ENCODE assay signal across 20 cellular contexts in genomic region chr1:235712812-235713211, GRCh38.
A peak's percentile ranks its signal among the peaks of the same experiment; 100 is the strongest.
DNase-seq lines count a peak whose midpoint lies in the region; ATAC-seq, FAIRE-seq and TF ChIP-seq lines count a peak whose summit lies in the region.
"Had no signal": no experiment of that assay in that cellular context is flagged by ENCODE, and none has a peak within 500 bp of the region (broad histone marks: within the 10 kb centered on the region; RNA-seq: fewer than 3 reads in every experiment).

No MANE protein-coding gene starts in this region.

- H3K4me3 ChIP-seq in IMR-90 (ENCODE audit: insufficient read depth, low read depth, low read length) (no peak overlapping the region), K562 (no peak overlapping the region)
- H3K4me3 ChIP-seq: GM23248 had no signal

- no peak overlapping the region for H3K4me2 ChIP-seq in IMR-90 (ENCODE audit: low read depth, low read length)
- no peak overlapping the region for H3K4me2 ChIP-seq in K562 (ENCODE audit: insufficient read depth, low read length)
- H3K4me2 ChIP-seq: SK-N-SH had no signal

- H2BK120ac ChIP-seq in IMR-90 (ENCODE audit: low read depth, low read length) = no peak overlapping the region

- CTCF ChIA-PET in IMR-90 (lab: Yijun Ruan, JAX) = no interaction called here
- CTCF ChIA-PET in K562 (lab: Yijun Ruan, JAX; ENCODE audit: low intra/inter-chr PET ratio) = no interaction called here

- in situ Hi-C loops in IMR-90 (cut with MboI; ENCODE audit: low sequenced_read_pairs) (no loop called here), K562 (cut with MboI) (no loop called here)

- H3K56ac ChIP-seq in IMR-90 (ENCODE audit: extremely low read depth, insufficient read depth, low read length) = no peak overlapping the region

- H3K4me3 Mint-ChIP-seq in activated T-cell treated with anti-CD3 and anti-CD28 coated beads, Interleukin-2, amount 50 U/mL, for 72 hours = no peak overlapping the region
- H3K4me3 Mint-ChIP-seq: CD4-positive, CD25-positive, alpha-beta regulatory T cell had no signal

- H4K8ac ChIP-seq in IMR-90 (ENCODE audit: low read depth in 2 of 2, low read length in 2 of 2) = no peak overlapping the region

- no peak overlapping the region for H2BK5ac ChIP-seq in IMR-90 (ENCODE audit: low read depth, low read length, poor library complexity, severe bottlenecking)

- H3K36me3 ChIP-seq in IMR-90 (ENCODE audit: control insufficient read depth, insufficient read depth, low read length) = no peaks in the 10 kb centered on the region
- no peaks in the 10 kb centered on the region for H3K36me3 ChIP-seq in K562 (ENCODE audit: control insufficient read depth, insufficient read depth, low read length)
- H3K36me3 ChIP-seq: BE2C had no signal

- no peak for TF ChIP-seq RAD21 in IMR-90 (IDR thresholded peaks at IDR 0.05; ENCODE audit: low read length)
- no peak for TF ChIP-seq RAD21 in K562 (CRISPR knock-in tag; conservative IDR thresholded peaks at IDR 0.05 in 1 of 2, IDR thresholded peaks at IDR 0.05 in 1 of 2)

- no peaks in the 10 kb centered on the region for H3K79me1 ChIP-seq in IMR-90 (ENCODE audit: low read depth in 1 of 2, low read length in 2 of 2)

- POLR2A ChIA-PET in IMR-90 (lab: Charles Lee; ENCODE audit: unreplicated experiment) (no interaction called here), K562 (lab: Yijun Ruan, JAX) (no interaction called here)

- H3K23ac ChIP-seq in IMR-90 (ENCODE audit: low read depth, low read length) = no peak overlapping the region

- H2AK9ac ChIP-seq in IMR-90 (replicated peaks; ENCODE audit: low read depth, low read length, poor library complexity) = no peak overlapping the region

- TF ChIP-seq EP300 in K562 (IDR thresholded peaks at IDR 0.05; ENCODE audit: low read length) = no peak

- ATAC-seq in IMR-90 (ENCODE audit: low read depth) (no peak), K562 (no peak)
- no peak for ATAC-seq in activated T-cell treated with anti-CD3 and anti-CD28 coated beads, Interleukin-2, amount 50 U/mL, for 72 hours (replicated peaks in 1 of 2)

- H3K4me1 ChIP-seq in IMR-90 (ENCODE audit: control insufficient read depth, insufficient read depth, low read length) (peaks cover 4% of the 10 kb centered on the region), K562 (replicated peaks in 1 of 2; ENCODE audit: control insufficient read depth in 2 of 2, insufficient read depth in 2 of 2, low read length in 2 of 2) (no peaks in the 10 kb centered on the region)
- H3K4me1 ChIP-seq: BE2C had no signal

- peak; percentile 74 for DNase-seq in NCI-H2171 treated with DMSO at 0.1 percent for 48 hours (lab: John Stamatoyannopoulos, UW)
- DNase-seq in NCI-H2171 (lab: John Stamatoyannopoulos, UW) = no peak
- DNase-seq in IMR-90 = peak; percentile 23
- no peak for DNase-seq in K562 (ENCODE audit: extremely low read depth in 1 of 4, low spot score in 3 of 4)
- peak; percentile 52 for DNase-seq in iris pigment epithelial cell (ENCODE audit: low read depth)
- no peak for DNase-seq in inferior parietal cortex (ENCODE audit: extremely low spot score)
- DNase-seq in NCI-H524 treated with DMSO at 0.1 percent for 48 hours (lab: John Stamatoyannopoulos, UW) = no peak
- DNase-seq in activated T-cell treated with anti-CD3 and anti-CD28 coated beads, Interleukin-2, amount 50 U/mL, for 72 hours = no peak
- DNase-seq: BE2C; CD4-positive, CD25-positive, alpha-beta regulatory T cell; GM23248; HCEC 1CT; MM.1S; NCI-H345; NCI-H774; OCI-M1; Right ventricle myocardium superior; SK-N-SH had no signal

- 100% methylated on average over 1 of the region's 1 CpG; no CpG with 5 or more reads in 1 of the 2 experiments for WGBS in IMR-90 (ENCODE audit: extremely low coverage in 2 of 2, insufficient read length in 1 of 2), 2 experiments
- WGBS in K562 (ENCODE audit: insufficient coverage, low coverage, missing lambda C conversion rate) = 27% methylated on average over 1 of the region's 1 CpG

- no peak overlapping the region for H3K27ac Mint-ChIP-seq in activated T-cell treated with anti-CD3 and anti-CD28 coated beads, Interleukin-2, amount 50 U/mL, for 72 hours
- H3K27ac Mint-ChIP-seq: CD4-positive, CD25-positive, alpha-beta regulatory T cell had no signal

- H3K9ac ChIP-seq in IMR-90 (ENCODE audit: low read depth, low read length) (no peak overlapping the region), K562 (ENCODE audit: insufficient read depth in 1 of 2, low read depth in 2 of 2, low read length in 2 of 2) (no peak overlapping the region)
- H3K9ac ChIP-seq: GM23248, SK-N-SH had no signal

- H2AK5ac ChIP-seq in IMR-90 (ENCODE audit: low read depth, low read length) = no peak overlapping the region

- no peak overlapping the region for H3K18ac ChIP-seq in IMR-90 (ENCODE audit: low read depth, low read length)

- H3K79me2 ChIP-seq in K562 (ENCODE audit: control insufficient read depth, insufficient read depth, low read length) = no peaks in the 10 kb centered on the region

- H4K5ac ChIP-seq in IMR-90 (ENCODE audit: low read depth, low read length) = no peak overlapping the region

- H2BK20ac ChIP-seq in IMR-90 (ENCODE audit: low read depth, low read length) = no peak overlapping the region

- intact Hi-C loops in IMR-90 (cut with micrococcal nuclease) (no loop called here), K562 (cut with micrococcal nuclease) (no loop called here)

- peaks cover 1 to 6% of the 10 kb centered on the region in 2 donors for H3K36me3 Mint-ChIP-seq in activated T-cell treated with anti-CD3 and anti-CD28 coated beads, Interleukin-2, amount 50 U/mL, for 72 hours (ENCODE audit: insufficient read depth in 2 of 2)

- dilution Hi-C loops in IMR-90 (cut with HindIII; ENCODE audit: low sequenced_read_pairs, unreplicated experiment) = no loop called here

- H3K27me3 Mint-ChIP-seq in activated T-cell treated with anti-CD3 and anti-CD28 coated beads, Interleukin-2, amount 50 U/mL, for 72 hours (ENCODE audit: low read depth) = no peaks in the 10 kb centered on the region
- H3K27me3 Mint-ChIP-seq: CD4-positive, CD25-positive, alpha-beta regulatory T cell had no signal

- no peak overlapping the region for H3K14ac ChIP-seq in IMR-90 (replicated peaks; ENCODE audit: low read depth, low read length)

- H4K91ac ChIP-seq in IMR-90 (ENCODE audit: insufficient read depth, low read depth, low read length) = no peak overlapping the region

- no peak overlapping the region for H3K4ac ChIP-seq in IMR-90 (ENCODE audit: low read depth, low read length)

- no peak overlapping the region for H3K27ac ChIP-seq in IMR-90 (ENCODE audit: insufficient read depth, low read length)
- no peak overlapping the region for H3K27ac ChIP-seq in K562 (ENCODE audit: extremely low read depth, low read depth, low read length)
- H3K27ac ChIP-seq: GM23248 had no signal

- H3K9me1 ChIP-seq in IMR-90 (ENCODE audit: insufficient read depth, low read length) = peaks cover 3% of the 10 kb centered on the region; the same call in 1 of the 2 replicates
- no peaks in the 10 kb centered on the region for H3K9me1 ChIP-seq in K562 (ENCODE audit: control insufficient read depth, insufficient read depth, low read length)

- H3K9me3 Mint-ChIP-seq in activated T-cell treated with anti-CD3 and anti-CD28 coated beads, Interleukin-2, amount 50 U/mL, for 72 hours = no peaks in the 10 kb centered on the region
- H3K9me3 Mint-ChIP-seq: CD4-positive, CD25-positive, alpha-beta regulatory T cell had no signal

- no TSS peak for BruUV-seq in IMR-90 (replicated peaks; lab: Mats Ljungman, UMichigan)
- BruUV-seq in K562 (replicated peaks; lab: Mats Ljungman, UMichigan) = no TSS peak

- TF ChIP-seq CTCF in IMR-90 (conservative IDR thresholded peaks at IDR 0.05; ENCODE audit: low read depth, low read length) (no peak), K562 (IDR thresholded peaks at IDR 0.05 in 2 of 3, conservative IDR thresholded peaks at IDR 0.05 in 1 of 3; ENCODE audit: insufficient read depth in 2 of 3, low read depth in 1 of 3, low read length in 3 of 3) (no peak)

- H4K20me1 ChIP-seq in IMR-90 (ENCODE audit: insufficient read depth, low read length) (no peaks in the 10 kb centered on the region), K562 (replicated peaks; ENCODE audit: control insufficient read depth, insufficient read depth, low read length) (no peaks in the 10 kb centered on the region)

- H2AFZ ChIP-seq in IMR-90 (replicated peaks; ENCODE audit: low read length, poor library complexity) = no peak overlapping the region
- no peak overlapping the region for H2AFZ ChIP-seq in K562 (ENCODE audit: low read depth, low read length)
- H2AFZ ChIP-seq: GM23248 had no signal

- no peak for TF ChIP-seq POLR2A in IMR-90 (IDR thresholded peaks at IDR 0.05; ENCODE audit: low read depth, low read length)
- TF ChIP-seq POLR2A in K562 (conservative IDR thresholded peaks at IDR 0.05) = no peak

- no peak for FAIRE-seq in K562 (lab: Jason Lieb, UNC)
- FAIRE-seq: GM18507, HTR-8/SVneo had no signal

- H2BK15ac ChIP-seq in IMR-90 (ENCODE audit: low read depth, low read length) = no peak overlapping the region

- H3K27me3 ChIP-seq in IMR-90 (ENCODE audit: control insufficient read depth, insufficient read depth, low read length) = no peaks in the 10 kb centered on the region
- peaks cover 4 to 8% of the 10 kb centered on the region in 2 experiments; a peak in 4 of 5 replicates for H3K27me3 ChIP-seq in K562 (ENCODE audit: control insufficient read depth in 2 of 2, insufficient read depth in 2 of 2, low read length in 2 of 2)
- H3K27me3 ChIP-seq: BE2C had no signal

- H3K4me1 Mint-ChIP-seq in activated T-cell treated with anti-CD3 and anti-CD28 coated beads, Interleukin-2, amount 50 U/mL, for 72 hours (ENCODE audit: low read depth) = peaks cover 14% of the 10 kb centered on the region

- H3K9me3 ChIP-seq in IMR-90 (ENCODE audit: control insufficient read depth, insufficient read depth, low read length) (no peaks in the 10 kb centered on the region), K562 (replicated peaks; ENCODE audit: control insufficient read depth, insufficient read depth, low read depth, low read length) (no peaks in the 10 kb centered on the region)
- H3K9me3 ChIP-seq: BE2C, SK-N-SH had no signal

TF ChIP-seq in IMR-90, 13 proteins besides CTCF, POLR2A, EP300 and RAD21:
- TF ChIP-seq CEBPB (IDR thresholded peaks at IDR 0.05; ENCODE audit: low read depth, low read length) = peak; percentile 62
- no peak for TF ChIP-seq SMC3 (IDR thresholded peaks at IDR 0.05; ENCODE audit: low read depth, low read length)
TF ChIP-seq in IMR-90: peak in this region for 1.

TF ChIP-seq in K562, 482 proteins besides CTCF, POLR2A, EP300 and RAD21 (continues in another document):
- TF ChIP-seq CEBPG (CRISPR knock-in tag; IDR thresholded peaks at IDR 0.05) (no peak), CEBPG (tag; conservative IDR thresholded peaks at IDR 0.05 in 1 of 2, IDR thresholded peaks at IDR 0.05 in 1 of 2) (peak; percentile 79 to 85), ZNF133 (CRISPR knock-in tag; IDR thresholded peaks at IDR 0.05) (no peak), NFE2 (IDR thresholded peaks at IDR 0.05; ENCODE audit: low read depth) (no peak), SETDB1 (IDR thresholded peaks at IDR 0.05; ENCODE audit: low read length) (no peak), GATA2 (CRISPR knock-in tag; IDR thresholded peaks at IDR 0.05) (no peak)

Comparison
In these comparisons a context has a peak if more than half of its experiments do, and no peak if none do; other contexts are left out.
1. DNase-seq: peak in NCI-H2171 treated with DMSO at 0.1 percent for 48 hours (single experiment), IMR-90 (single experiment) and iris pigment epithelial cell (single experiment); none in NCI-H2171 (single experiment), K562 (0 of 4), inferior parietal cortex (single experiment), NCI-H524 treated with DMSO at 0.1 percent for 48 hours (single experiment) and activated T-cell treated with anti-CD3 and anti-CD28 coated beads, Interleukin-2, amount 50 U/mL, for 72 hours (0 of 2).